ENCODE assay signal across 23 cellular contexts in genomic region chrX:140916891-140917290, GRCh38.
DNase-seq lines count a peak whose midpoint lies in the region; ATAC-seq and TF ChIP-seq lines count a peak whose summit lies in the region.
"Had no signal": no experiment of that assay in that cellular context is flagged by ENCODE, and none has a peak within 500 bp of the region (broad histone marks: within the 10 kb centered on the region; RNA-seq: fewer than 3 reads in every experiment).

No MANE protein-coding gene starts in this region.

- H3K9ac ChIP-seq in OCI-LY3 (ENCODE audit: low read length) (no peak overlapping the region), SK-N-SH (no peak overlapping the region)

- H3K9me3 ChIP-seq in CD4-positive, alpha-beta memory T cell (ENCODE audit: control insufficient read depth in 1 of 2, low read length in 2 of 2): no peaks in the 10 kb centered on the region
- no peaks in the 10 kb centered on the region for H3K9me3 ChIP-seq in OCI-LY3 (ENCODE audit: insufficient read depth, low read length)
- no peaks in the 10 kb centered on the region for H3K9me3 ChIP-seq in SK-N-SH
- H3K9me3 ChIP-seq: MG63 had no signal

- H3K79me2 ChIP-seq in OCI-LY3 (ENCODE audit: low read length) (no peaks in the 10 kb centered on the region), SK-N-SH (ENCODE audit: insufficient read depth) (no peaks in the 10 kb centered on the region)

- POLR2A ChIA-PET in CD4-positive, alpha-beta memory T cell (lab: Charles Lee; ENCODE audit: partially characterized antibody): no interaction called here
- POLR2A ChIA-PET in SK-N-SH (lab: Yijun Ruan, JAX): no interaction called here

- H3K4me1 ChIP-seq in CD4-positive, alpha-beta memory T cell (ENCODE audit: insufficient read depth, low read length): peaks cover 10% of the 10 kb centered on the region
- H3K4me1 ChIP-seq in OCI-LY3 (ENCODE audit: low read length): peaks cover 24% of the 10 kb centered on the region
- no peaks in the 10 kb centered on the region for H3K4me1 ChIP-seq in SK-N-SH (ENCODE audit: control insufficient read depth in 1 of 2, insufficient read depth in 2 of 2, low read depth in 1 of 2, low read length in 1 of 2)

- intact Hi-C loops in CD4-positive, alpha-beta memory T cell (cut with micrococcal nuclease): loop anchor here (10.0 kb wide), 1 partner anchor 152 kb away; no protein-coding TSS in a partner anchor
- intact Hi-C loops in activated T-helper 1 cell treated with anti-CD3 and anti-CD28 coated beads, Interleukin-12 subunit alpha, Interleukin-12 subunit beta, Interleukin-2, Interleukin-4 antibody, amounts not matched to agents 30 ng/mL and 10 ng/mL and 1 ng/mL, durations not matched to agents 14 hours and 24 hours and 36 hours (cut with micrococcal nuclease): loop anchor here (1.0 to 5.0 kb wide), 4 partner anchors 95 to 260 kb away; partner anchors contain the start of gene LDOC1

- TF ChIP-seq CTCF in OCI-LY3 (IDR thresholded peaks at IDR 0.05; ENCODE audit: low read depth, low read length) (no peak), SK-N-SH (IDR thresholded peaks at IDR 0.05) (no peak)

- H3K4me1 Mint-ChIP-seq in activated T-cell treated with anti-CD3 and anti-CD28 coated beads, Interleukin-2, amount 50 U/mL, for 72 hours (ENCODE audit: low read depth): peaks cover 23% of the 10 kb centered on the region
- peaks cover 10 to 30% (median 17%) of the 10 kb centered on the region in 4 donors for H3K4me1 Mint-ChIP-seq in CD4-positive, alpha-beta memory T cell
- peaks cover 22% of the 10 kb centered on the region for H3K4me1 Mint-ChIP-seq in activated T-helper 1 cell treated with anti-CD3 and anti-CD28 coated beads, Interleukin-12 subunit alpha, Interleukin-12 subunit beta, Interleukin-2, Interleukin-4 antibody, amounts not matched to agents 30 ng/mL and 10 ng/mL and 1 ng/mL, durations not matched to agents 14 hours and 24 hours and 36 hours (ENCODE audit: low read depth)

- peaks cover 55% of the 10 kb centered on the region for H3K27me3 Mint-ChIP-seq in activated T-cell treated with anti-CD3 and anti-CD28 coated beads, Interleukin-2, amount 50 U/mL, for 72 hours (ENCODE audit: low read depth)
- no peaks in the 10 kb centered on the region for H3K27me3 Mint-ChIP-seq in CD4-positive, alpha-beta memory T cell
- no peaks in the 10 kb centered on the region for H3K27me3 Mint-ChIP-seq in activated T-helper 1 cell treated with anti-CD3 and anti-CD28 coated beads, Interleukin-12 subunit alpha, Interleukin-12 subunit beta, Interleukin-2, Interleukin-4 antibody, amounts not matched to agents 30 ng/mL and 10 ng/mL and 1 ng/mL, durations not matched to agents 14 hours and 24 hours and 36 hours (ENCODE audit: insufficient read depth)
- H3K27me3 Mint-ChIP-seq: B cell; CD8-positive, alpha-beta memory T cell had no signal

- no peak for TF ChIP-seq EP300 in SK-N-SH (IDR thresholded peaks at IDR 0.05; ENCODE audit: borderline replicate concordance in 1 of 2, low read depth in 1 of 2, low read length in 1 of 2)

- peak overlapping the region in 1 of 2 donors; percentile 68 for H3K4me3 Mint-ChIP-seq in activated T-cell treated with anti-CD3 and anti-CD28 coated beads, Interleukin-2, amount 50 U/mL, for 72 hours
- peak overlapping the region in 2 of 8 donors; percentile 11 to 26 for H3K4me3 Mint-ChIP-seq in CD4-positive, alpha-beta memory T cell
- peak overlapping the region; percentile 27 for H3K4me3 Mint-ChIP-seq in activated T-helper 1 cell treated with anti-CD3 and anti-CD28 coated beads, Interleukin-12 subunit alpha, Interleukin-12 subunit beta, Interleukin-2, Interleukin-4 antibody, amounts not matched to agents 30 ng/mL and 10 ng/mL and 1 ng/mL, durations not matched to agents 14 hours and 24 hours and 36 hours
- H3K4me3 Mint-ChIP-seq: B cell; CD8-positive, alpha-beta memory T cell had no signal

- H2AFZ ChIP-seq in OCI-LY3 (ENCODE audit: low read depth, low read length) (no peak overlapping the region), SK-N-SH (ENCODE audit: low read depth) (no peak overlapping the region)

- H4K20me1 ChIP-seq in OCI-LY3 (ENCODE audit: insufficient read depth, low read length) (no peaks in the 10 kb centered on the region), SK-N-SH (ENCODE audit: insufficient read depth) (no peaks in the 10 kb centered on the region)

- no peaks in the 10 kb centered on the region for H3K9me2 ChIP-seq in SK-N-SH

- no peak overlapping the region for H3K4me3 ChIP-seq in CD4-positive, alpha-beta memory T cell (ENCODE audit: low read length in 2 of 2)
- H3K4me3 ChIP-seq in OCI-LY3 (ENCODE audit: low read length) (peak overlapping the region; percentile 51), SK-N-SH (ENCODE audit: low read depth in 2 of 2, low read length in 1 of 2) (no peak overlapping the region)
- H3K4me3 ChIP-seq: MG63 had no signal

- H3K27me3 ChIP-seq in CD4-positive, alpha-beta memory T cell (ENCODE audit: insufficient read depth, low read length): no peaks in the 10 kb centered on the region
- peaks cover 6% of the 10 kb centered on the region; the same call in 1 of the 2 replicates for H3K27me3 ChIP-seq in OCI-LY3 (ENCODE audit: low read depth, low read length)
- H3K27me3 ChIP-seq in SK-N-SH (ENCODE audit: insufficient read depth): no peaks in the 10 kb centered on the region
- H3K27me3 ChIP-seq: MG63 had no signal

- ATAC-seq in activated T-cell treated with anti-CD3 and anti-CD28 coated beads, Interleukin-2, amount 50 U/mL, for 72 hours (replicated peaks in 1 of 2): peak; percentile 44 to 55
- no peak for ATAC-seq in HG02763 (IDR thresholded peaks at IDR 0.05; ENCODE audit: unreplicated experiment)
- ATAC-seq: HCT116 had no signal

- CTCF ChIA-PET in CD4-positive, alpha-beta memory T cell (lab: Charles Lee; ENCODE audit: partially characterized antibody): no interaction called here
- CTCF ChIA-PET in SK-N-SH (lab: Yijun Ruan, JAX): interaction anchor here (1.0 to 7.3 kb wide), 3 partner anchors 16 to 363 kb away, joined by 3 to 62 read pairs (median 4); no protein-coding TSS in a partner anchor

- H3K9me3 Mint-ChIP-seq in activated T-cell treated with anti-CD3 and anti-CD28 coated beads, Interleukin-2, amount 50 U/mL, for 72 hours: no peaks in the 10 kb centered on the region
- no peaks in the 10 kb centered on the region for H3K9me3 Mint-ChIP-seq in CD4-positive, alpha-beta memory T cell
- no peaks in the 10 kb centered on the region for H3K9me3 Mint-ChIP-seq in activated T-helper 1 cell treated with anti-CD3 and anti-CD28 coated beads, Interleukin-12 subunit alpha, Interleukin-12 subunit beta, Interleukin-2, Interleukin-4 antibody, amounts not matched to agents 30 ng/mL and 10 ng/mL and 1 ng/mL, durations not matched to agents 14 hours and 24 hours and 36 hours

- H3F3A ChIP-seq in SK-N-SH (replicated peaks; ENCODE audit: insufficient read depth): no peaks in the 10 kb centered on the region

- H3K4me2 ChIP-seq in OCI-LY3 (ENCODE audit: low read length): peak overlapping the region; percentile 59
- H3K4me2 ChIP-seq in SK-N-SH: no peak overlapping the region

- H3K36me3 ChIP-seq in CD4-positive, alpha-beta memory T cell (ENCODE audit: insufficient read depth, low read length): no peaks in the 10 kb centered on the region
- no peaks in the 10 kb centered on the region for H3K36me3 ChIP-seq in OCI-LY3 (replicated peaks; ENCODE audit: low read depth, low read length)
- H3K36me3 ChIP-seq in SK-N-SH (replicated peaks in 1 of 2; ENCODE audit: control insufficient read depth in 1 of 2, insufficient read depth in 2 of 2, low read length in 1 of 2): no peaks in the 10 kb centered on the region
- H3K36me3 ChIP-seq: MG63 had no signal

- WGBS in SK-N-SH (ENCODE audit: low lambda C conversion rate): 0% methylated on average over 1 of the region's 1 CpG

- H3K27ac ChIP-seq in CD4-positive, alpha-beta memory T cell (ENCODE audit: low read depth, low read length): no peak overlapping the region
- H3K27ac ChIP-seq in OCI-LY3 (ENCODE audit: low read length) (peak overlapping the region; percentile 64), SK-N-SH (ENCODE audit: low read depth in 2 of 2, low read length in 1 of 2) (no peak overlapping the region)
- H3K27ac ChIP-seq: C4-2B, RWPE1 had no signal

- peak overlapping the region; percentile 81 for H3K27ac Mint-ChIP-seq in activated T-cell treated with anti-CD3 and anti-CD28 coated beads, Interleukin-2, amount 50 U/mL, for 72 hours
- H3K27ac Mint-ChIP-seq in CD4-positive, alpha-beta memory T cell: peak overlapping the region in 4 of 7 donors; percentile 20 to 85 (median 77)
- peak overlapping the region; percentile 95 for H3K27ac Mint-ChIP-seq in activated T-helper 1 cell treated with anti-CD3 and anti-CD28 coated beads, Interleukin-12 subunit alpha, Interleukin-12 subunit beta, Interleukin-2, Interleukin-4 antibody, amounts not matched to agents 30 ng/mL and 10 ng/mL and 1 ng/mL, durations not matched to agents 14 hours and 24 hours and 36 hours
- H3K27ac Mint-ChIP-seq: B cell had no signal

- TF ChIP-seq RAD21 in SK-N-SH (IDR thresholded peaks at IDR 0.05; ENCODE audit: low read length): no peak

- no peaks in the 10 kb centered on the region for H3K36me3 Mint-ChIP-seq in activated T-cell treated with anti-CD3 and anti-CD28 coated beads, Interleukin-2, amount 50 U/mL, for 72 hours (ENCODE audit: insufficient read depth in 2 of 2)
- no peaks in the 10 kb centered on the region for H3K36me3 Mint-ChIP-seq in CD4-positive, alpha-beta memory T cell
- H3K36me3 Mint-ChIP-seq in activated T-helper 1 cell treated with anti-CD3 and anti-CD28 coated beads, Interleukin-12 subunit alpha, Interleukin-12 subunit beta, Interleukin-2, Interleukin-4 antibody, amounts not matched to agents 30 ng/mL and 10 ng/mL and 1 ng/mL, durations not matched to agents 14 hours and 24 hours and 36 hours (ENCODE audit: low read depth): no peaks in the 10 kb centered on the region
- H3K36me3 Mint-ChIP-seq: CD8-positive, alpha-beta memory T cell had no signal

- no peak for DNase-seq in activated T-cell treated with anti-CD3 and anti-CD28 coated beads, Interleukin-2, amount 50 U/mL, for 72 hours
- DNase-seq in activated T-cell treated with anti-CD3 and anti-CD28 coated beads, Interleukin-2, amount 50 U/mL, for 1 hour: no peak
- DNase-seq in CD4-positive, alpha-beta memory T cell: no peak
- DNase-seq in activated T-helper 1 cell treated with anti-CD3 and anti-CD28 coated beads, Interleukin-12 subunit alpha, Interleukin-12 subunit beta, Interleukin-2, Interleukin-4 antibody, amounts not matched to agents 30 ng/mL and 10 ng/mL and 1 ng/mL, durations not matched to agents 14 hours and 24 hours and 36 hours (ENCODE audit: low spot score): no peak
- no peak for DNase-seq in SK-N-SH
- DNase-seq in NCI-H2029 (lab: John Stamatoyannopoulos, UW): no peak
- DNase-seq: CD8-positive, alpha-beta memory T cell; DMS 273 treated with DMSO at 0.1 percent for 48 hours; DMS79; IMR-90; KG1; MG63; NCI-H2029 treated with DMSO at 0.1 percent for 48 hours; NCI-H446 treated with DMSO at 0.1 percent for 48 hours; NCI-H526; NCI-H82; SHP77 had no signal

TF ChIP-seq in SK-N-SH, 30 proteins besides CTCF, POLR2A, EP300 and RAD21:
- TF ChIP-seq, protein P1, sequence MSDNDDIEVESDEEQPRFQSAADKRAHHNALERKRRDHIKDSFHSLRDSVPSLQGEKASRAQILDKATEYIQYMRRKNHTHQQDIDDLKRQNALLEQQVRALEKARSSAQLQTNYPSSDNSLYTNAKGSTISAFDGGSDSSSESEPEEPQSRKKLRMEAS (IDR thresholded peaks at IDR 0.05; ENCODE audit: low read depth): no peak
- TF ChIP-seq GATA2 (CRISPR knock-in tag; IDR thresholded peaks at IDR 0.05) (no peak), FOXM1 (IDR thresholded peaks at IDR 0.05; ENCODE audit: low read depth) (no peak)
